15 cellular contexts compared by ENCODE assay signal in genomic region chr5:76500633-76501393, GRCh38.
A peak's percentile ranks its signal among the peaks of the same experiment; 100 is the strongest.
DNase-seq lines count a peak whose midpoint lies in the region; ATAC-seq and TF ChIP-seq lines count a peak whose summit lies in the region.
"Had no signal": no experiment of that assay in that cellular context is flagged by ENCODE, and none has a peak within 500 bp of the region (broad histone marks: within the 10 kb centered on the region; RNA-seq: fewer than 3 reads in every experiment).

No MANE protein-coding gene starts in this region.

- TF ChIP-seq CTCF in HEK293 (tag by site-specific recombination; IDR thresholded peaks at IDR 0.05) (no peak), WTC11 (IDR thresholded peaks at IDR 0.05) (no peak), fibroblast of the aortic adventitia (IDR thresholded peaks at IDR 0.05; ENCODE audit: insufficient read depth, low read length) (no peak), body of pancreas (IDR thresholded peaks at IDR 0.05) (no peak), A673 (conservative IDR thresholded peaks at IDR 0.05; ENCODE audit: low read depth, low read length) (no peak)

- ATAC-seq in WTC11: no peak
- no peak for ATAC-seq in body of pancreas

- H3K27me3 Mint-ChIP-seq in WTC11 (ENCODE audit: low read depth): no peaks in the 10 kb centered on the region
- no peaks in the 10 kb centered on the region for H3K27me3 Mint-ChIP-seq in activated CD4-positive, alpha-beta memory T cell treated with anti-CD3 and anti-CD28 coated beads for 36 hours
- H3K27me3 Mint-ChIP-seq: CD4-positive, alpha-beta memory T cell had no signal

- H3K4me3 Mint-ChIP-seq in WTC11: no peak overlapping the region
- no peak overlapping the region for H3K4me3 Mint-ChIP-seq in activated CD4-positive, alpha-beta memory T cell treated with anti-CD3 and anti-CD28 coated beads for 36 hours
- H3K4me3 Mint-ChIP-seq: CD4-positive, alpha-beta memory T cell had no signal

- 0 out of 2 replicates have a peak overlapping the region, but pooled peaks have one; percentile 15 for H3K27ac Mint-ChIP-seq in WTC11
- H3K27ac Mint-ChIP-seq in activated CD4-positive, alpha-beta memory T cell treated with anti-CD3 and anti-CD28 coated beads for 36 hours: no peak overlapping the region

- no peak overlapping the region for H3K4me3 ChIP-seq in HEK293 (ENCODE audit: low read depth, low read length)
- H3K4me3 ChIP-seq in fibroblast of the aortic adventitia (ENCODE audit: low read depth, low read length): no peak overlapping the region
- no peak overlapping the region for H3K4me3 ChIP-seq in body of pancreas
- no peak overlapping the region for H3K4me3 ChIP-seq in A673 (ENCODE audit: low read depth, low read length, poor library complexity, severe bottlenecking)
- H3K4me3 ChIP-seq: HAP-1 had no signal

- H3K36me3 ChIP-seq in HEK293 (ENCODE audit: control insufficient read depth in 2 of 2, insufficient read depth in 1 of 2, low read length in 2 of 2) (no peaks in the 10 kb centered on the region), body of pancreas (replicated peaks in 1 of 2; ENCODE audit: insufficient read depth in 1 of 2, low read depth in 2 of 2) (no peaks in the 10 kb centered on the region), A673 (ENCODE audit: insufficient read depth, low read length, poor library complexity, severe bottlenecking) (no peaks in the 10 kb centered on the region)
- H3K36me3 ChIP-seq: HAP-1 had no signal

- H3K9me3 Mint-ChIP-seq in WTC11: no peaks in the 10 kb centered on the region
- H3K9me3 Mint-ChIP-seq in activated CD4-positive, alpha-beta memory T cell treated with anti-CD3 and anti-CD28 coated beads for 36 hours: no peaks in the 10 kb centered on the region
- H3K9me3 Mint-ChIP-seq: CD4-positive, alpha-beta memory T cell had no signal

- H3K27ac ChIP-seq in HEK293 (ENCODE audit: extremely low read depth, low read depth, low read length) (no peak overlapping the region), body of pancreas (no peak overlapping the region), A673 (ENCODE audit: low read depth, low read length, poor library complexity, severe bottlenecking) (no peak overlapping the region)
- H3K27ac ChIP-seq: RWPE1 had no signal

- peaks cover 78% of the 10 kb centered on the region for H3K4me1 Mint-ChIP-seq in WTC11
- H3K4me1 Mint-ChIP-seq in activated CD4-positive, alpha-beta memory T cell treated with anti-CD3 and anti-CD28 coated beads for 36 hours (ENCODE audit: low read depth): peaks cover 51% of the 10 kb centered on the region

- intact Hi-C loops in body of pancreas (cut with DNase I) (no loop called here), A673 (cut with micrococcal nuclease; ENCODE audit: unreplicated experiment) (no loop called here)
- intact Hi-C loops in activated CD4-positive, alpha-beta memory T cell treated with anti-CD3 and anti-CD28 coated beads for 36 hours (cut with micrococcal nuclease): no loop called here

- WGBS in body of pancreas, 2 donors: 79 to 86% methylated on average over 5 of the region's 5 CpGs

- DNase-seq in CD1c-positive myeloid dendritic cell (ENCODE audit: extremely low spot score) (peak; percentile 54), WTC11 (ENCODE audit: low spot score) (no peak), fibroblast of the aortic adventitia (ENCODE audit: low read depth) (peak; percentile 56), body of pancreas (no peak), A673 (ENCODE audit: low spot score) (no peak)
- DNase-seq in activated effector memory CD4-positive, alpha-beta T cell treated with Interleukin-2 at 50 U/mL for 16 hours: no peak
- no peak for DNase-seq in activated CD4-positive, alpha-beta memory T cell treated with anti-CD3 and anti-CD28 coated beads for 36 hours
- DNase-seq: AML-193, DND-41, NCI-H1092, NCI-H1694 had no signal

- no peaks in the 10 kb centered on the region for H3K36me3 Mint-ChIP-seq in WTC11
- H3K36me3 Mint-ChIP-seq in activated CD4-positive, alpha-beta memory T cell treated with anti-CD3 and anti-CD28 coated beads for 36 hours: no peaks in the 10 kb centered on the region

- CTCF ChIA-PET in HEK293 (lab: Yijun Ruan, JAX) (interaction anchor here (1.1 to 1.2 kb wide), 2 partner anchors 16 to 17 kb away, joined by 3 to 5 read pairs; no protein-coding TSS in a partner anchor), WTC11 (lab: Charles Lee) (interaction anchor here (2.5 kb wide), 1 partner anchor 97 kb away, joined by 11 read pairs; the partner anchor contains the start of gene IQGAP2), A673 (lab: Charles Lee) (no interaction called here)
- CTCF ChIA-PET in activated CD4-positive, alpha-beta memory T cell treated with anti-CD3 and anti-CD28 coated beads for 36 hours (lab: Charles Lee): no interaction called here

- H3K27me3 ChIP-seq in body of pancreas (no peaks in the 10 kb centered on the region), A673 (replicated peaks; ENCODE audit: insufficient read depth, low read depth, low read length, poor library complexity) (no peaks in the 10 kb centered on the region)

- POLR2A ChIA-PET in HEK293 (lab: Yijun Ruan, JAX): no interaction called here
- POLR2A ChIA-PET in WTC11 (lab: Charles Lee): no interaction called here
- POLR2A ChIA-PET in A673 (lab: Charles Lee; ENCODE audit: low non-redundant PET): no interaction called here
- POLR2A ChIA-PET in activated CD4-positive, alpha-beta memory T cell treated with anti-CD3 and anti-CD28 coated beads for 36 hours (lab: Charles Lee): no interaction called here

- H3K9me3 ChIP-seq in HEK293 (ENCODE audit: control insufficient read depth, insufficient read depth, low read depth, low read length) (no peaks in the 10 kb centered on the region), body of pancreas (no peaks in the 10 kb centered on the region), A673 (ENCODE audit: low read depth, low read length, poor library complexity, severe bottlenecking) (no peaks in the 10 kb centered on the region)
- H3K9me3 ChIP-seq: HAP-1 had no signal

- H3K4me1 ChIP-seq in HEK293 (ENCODE audit: control insufficient read depth, insufficient read depth, low read length) (no peaks in the 10 kb centered on the region), body of pancreas (peaks cover 23% of the 10 kb centered on the region), A673 (ENCODE audit: insufficient read depth, low read length, poor library complexity, severe bottlenecking) (no peaks in the 10 kb centered on the region)

- no peak for TF ChIP-seq POLR2A in body of pancreas (IDR thresholded peaks at IDR 0.05)

- BruUV-seq in A673 (replicated peaks; lab: Mats Ljungman, UMichigan): no TSS peak

TF ChIP-seq in HEK293, 187 proteins besides CTCF, POLR2A, EP300 and RAD21 (continues in another document):
- TF ChIP-seq ZNF473 (tag by site-specific recombination; IDR thresholded peaks at IDR 0.05) (no peak), ZNF324 (tag by site-specific recombination; IDR thresholded peaks at IDR 0.05) (no peak), SCRT2 (tag by site-specific recombination; IDR thresholded peaks at IDR 0.05) (no peak), BCL6B (tag by site-specific recombination; IDR thresholded peaks at IDR 0.05) (0 out of 2 replicates have a peak, but pooled peaks have one; percentile 18), ZNF391 (tag by site-specific recombination; IDR thresholded peaks at IDR 0.05; ENCODE audit: borderline replicate concordance, low read depth) (no peak), ZNF747 (tag by site-specific recombination; IDR thresholded peaks at IDR 0.05) (no peak), ZNF48 (tag by site-specific recombination; IDR thresholded peaks at IDR 0.05) (no peak)

TF ChIP-seq in WTC11, 78 proteins besides CTCF, POLR2A, EP300 and RAD21 (continues in another document):
- no peak for TF ChIP-seq ERG (CRISPR knock-in tag; IDR thresholded peaks at IDR 0.05)
- no peak for TF ChIP-seq MYBL2 (CRISPR knock-in tag; IDR thresholded peaks at IDR 0.05)
- no peak for TF ChIP-seq NFE2L1 (CRISPR knock-in tag; IDR thresholded peaks at IDR 0.05)
- no peak for TF ChIP-seq PREB (CRISPR knock-in tag; IDR thresholded peaks at IDR 0.05; ENCODE audit: borderline replicate concordance)
- no peak for TF ChIP-seq ZNF121 (CRISPR knock-in tag; IDR thresholded peaks at IDR 0.05)
- no peak for TF ChIP-seq TEAD4 (CRISPR knock-in tag; IDR thresholded peaks at IDR 0.05)
- TF ChIP-seq ATF2 (CRISPR knock-in tag; IDR thresholded peaks at IDR 0.05; ENCODE audit: borderline replicate concordance, low read depth): no peak
- no peak for TF ChIP-seq KAT7 (CRISPR knock-in tag; IDR thresholded peaks at IDR 0.05; ENCODE audit: borderline replicate concordance)
- TF ChIP-seq NFATC4 (CRISPR knock-in tag; IDR thresholded peaks at IDR 0.05): no peak
- TF ChIP-seq SP1 (CRISPR knock-in tag; conservative IDR thresholded peaks at IDR 0.05): no peak

Comparison
In these comparisons a context has a peak if more than half of its experiments do, and no peak if none do; other contexts are left out.
1. DNase-seq: peak in CD1c-positive myeloid dendritic cell (single experiment) and fibroblast of the aortic adventitia (single experiment); none in WTC11 (single experiment), activated effector memory CD4-positive, alpha-beta T cell treated with Interleukin-2 at 50 U/mL for 16 hours (single experiment), body of pancreas (0 of 4), A673 (single experiment) and activated CD4-positive, alpha-beta memory T cell treated with anti-CD3 and anti-CD28 coated beads for 36 hours (single experiment).
2. CTCF ChIA-PET loops: an anchor here in HEK293 (1.1 to 1.2 kb wide) and WTC11 (2.5 kb wide); none called in A673 and activated CD4-positive, alpha-beta memory T cell treated with anti-CD3 and anti-CD28 coated beads for 36 hours.